Comparison of ENCODE assay signal across 8 cellular contexts in genomic region chr6:73739097-73739496, GRCh38. TPM values are rescaled to one million over a fixed set of nuclear protein-coding genes. Genes with fewer than 3 reads are reported as not detected.
DNase-seq lines count a peak whose midpoint lies in the region; TF ChIP-seq lines count a peak whose summit lies in the region.

No MANE protein-coding gene starts in this region.

- H3K9ac ChIP-seq in SU-DHL-6 (ENCODE audit: low read length) (no peak overlapping the region), parathyroid adenoma (no peak overlapping the region)

- TF ChIP-seq CTCF in SU-DHL-6 (IDR thresholded peaks at IDR 0.05; ENCODE audit: insufficient read depth, low read length, poor library complexity, severe bottlenecking), result peak; percentile 66
- TF ChIP-seq CTCF in fibroblast of villous mesenchyme (IDR thresholded peaks at IDR 0.05; ENCODE audit: insufficient read depth, low read depth, low read length), result peak; percentile 79
- peak; percentile 87 for TF ChIP-seq CTCF in parathyroid adenoma (IDR thresholded peaks at IDR 0.05)

- H3K9me3 ChIP-seq in SU-DHL-6 (ENCODE audit: insufficient read depth, low read length), result no peaks in the 10 kb centered on the region
- H3K9me3 ChIP-seq in parathyroid adenoma (ENCODE audit: control insufficient read depth, low read length), result no peaks in the 10 kb centered on the region

- H3K4me3 ChIP-seq in SU-DHL-6 (ENCODE audit: insufficient read depth, low read length, poor library complexity, severe bottlenecking) (no peak overlapping the region), fibroblast of villous mesenchyme (ENCODE audit: low read depth, low read length) (no peak overlapping the region), parathyroid adenoma (ENCODE audit: low read depth, low read length) (no peak overlapping the region)

- H3K4me1 ChIP-seq in parathyroid adenoma, result peaks cover 16% of the 10 kb centered on the region

- H3K9me2 ChIP-seq in SU-DHL-6 (replicated peaks; ENCODE audit: insufficient read depth, low read length), result no peaks in the 10 kb centered on the region

- H3K4me1 Mint-ChIP-seq in activated CD4-positive, alpha-beta T cell treated with anti-CD3 and anti-CD28 coated beads, Interleukin-2, amount 10 ng/mL, durations not matched to agents 7 days and 5 days, result no peaks in the 10 kb centered on the region

- H3K27ac Mint-ChIP-seq in activated CD4-positive, alpha-beta T cell treated with anti-CD3 and anti-CD28 coated beads, Interleukin-2, amount 10 ng/mL, durations not matched to agents 7 days and 5 days, result no peak overlapping the region

- H3K27me3 ChIP-seq in SU-DHL-6 (ENCODE audit: low read length), result no peaks in the 10 kb centered on the region
- no peaks in the 10 kb centered on the region for H3K27me3 ChIP-seq in parathyroid adenoma (ENCODE audit: control insufficient read depth, insufficient read depth, low read length)

- no peaks in the 10 kb centered on the region for H4K20me1 ChIP-seq in SU-DHL-6 (ENCODE audit: low read depth, low read length)

- DNase-seq in activated CD4-positive, alpha-beta T cell treated with anti-CD3 and anti-CD28 coated beads, Interleukin-2, amount 10 ng/mL, durations not matched to agents 7 days and 5 days, result peak; percentile 37
- DNase-seq in activated CD4-positive, alpha-beta T cell treated with anti-CD3 and anti-CD28 coated beads, Interleukin-2, amount 50 U/mL, for 48 hours, result no peak
- DNase-seq in HEK293T (ENCODE audit: extremely low spot score), result peak; percentile 51
- peak; percentile 72 for DNase-seq in NCI-H1105 treated with DMSO at 0.1 percent for 48 hours (lab: John Stamatoyannopoulos, UW)
- peak; percentile 83 for DNase-seq in fibroblast of villous mesenchyme (ENCODE audit: low read depth)
- no peak for DNase-seq in mucosa of gallbladder (ENCODE audit: low spot score)

- CTCF ChIA-PET in activated CD4-positive, alpha-beta T cell treated with anti-CD3 and anti-CD28 coated beads, Interleukin-2, amount 10 ng/mL, durations not matched to agents 7 days and 5 days (lab: Charles Lee), result interaction anchor here (0.6 to 1.6 kb wide), 6 partner anchors 16 to 1472 kb away, joined by 3 to 5 read pairs (median 4); no protein-coding TSS in a partner anchor
- CTCF ChIA-PET in HEK293T (lab: Yijun Ruan, JAX), result interaction anchor here (0.6 to 2.0 kb wide), 7 partner anchors 9 to 1470 kb away, joined by 3 to 6 read pairs (median 3); no protein-coding TSS in a partner anchor

- H2AFZ ChIP-seq in SU-DHL-6 (ENCODE audit: low read depth, low read length, severe bottlenecking) (no peak overlapping the region), parathyroid adenoma (no peak overlapping the region)

- no peak overlapping the region for H3K4me2 ChIP-seq in SU-DHL-6 (ENCODE audit: low read depth, low read length, poor library complexity, severe bottlenecking)
- H3K4me2 ChIP-seq in parathyroid adenoma (ENCODE audit: low read length), result no peak overlapping the region

- H3K36me3 ChIP-seq in SU-DHL-6 (ENCODE audit: low read length) (no peaks in the 10 kb centered on the region), parathyroid adenoma (ENCODE audit: control insufficient read depth, insufficient read depth, low read length) (no peaks in the 10 kb centered on the region)

- no peaks in the 10 kb centered on the region for H3F3A ChIP-seq in SU-DHL-6 (ENCODE audit: insufficient read depth)

- H3K27ac ChIP-seq in SU-DHL-6 (ENCODE audit: low read depth, low read length) (no peak overlapping the region), parathyroid adenoma (no peak overlapping the region)

- POLR2A ChIA-PET in activated CD4-positive, alpha-beta T cell treated with anti-CD3 and anti-CD28 coated beads, Interleukin-2, amount 10 ng/mL, durations not matched to agents 7 days and 5 days (lab: Charles Lee), result no interaction called here
- POLR2A ChIA-PET in HEK293T (lab: Yijun Ruan, JAX), result no interaction called here

- H3K9me3 Mint-ChIP-seq in activated CD4-positive, alpha-beta T cell treated with anti-CD3 and anti-CD28 coated beads, Interleukin-2, amount 10 ng/mL, durations not matched to agents 7 days and 5 days, result no peaks in the 10 kb centered on the region

- H3K27me3 Mint-ChIP-seq in activated CD4-positive, alpha-beta T cell treated with anti-CD3 and anti-CD28 coated beads, Interleukin-2, amount 10 ng/mL, durations not matched to agents 7 days and 5 days, result no peaks in the 10 kb centered on the region

- H3K36me3 Mint-ChIP-seq in activated CD4-positive, alpha-beta T cell treated with anti-CD3 and anti-CD28 coated beads, Interleukin-2, amount 10 ng/mL, durations not matched to agents 7 days and 5 days (ENCODE audit: low read depth), result no peaks in the 10 kb centered on the region

- no peak overlapping the region for H3K4me3 Mint-ChIP-seq in activated CD4-positive, alpha-beta T cell treated with anti-CD3 and anti-CD28 coated beads, Interleukin-2, amount 10 ng/mL, durations not matched to agents 7 days and 5 days

- no peaks in the 10 kb centered on the region for H3K79me2 ChIP-seq in SU-DHL-6 (ENCODE audit: insufficient read depth, low read length)
- H3K79me2 ChIP-seq in parathyroid adenoma, result peaks cover 52% of the 10 kb centered on the region

TF ChIP-seq in HEK293T, 16 proteins besides CTCF, POLR2A, EP300 and RAD21:
- no peak for TF ChIP-seq ELF4 (IDR thresholded peaks at IDR 0.05)
- no peak for TF ChIP-seq ZNF384 (IDR thresholded peaks at IDR 0.05)
- TF ChIP-seq ARNT (IDR thresholded peaks at IDR 0.05), result no peak
- TF ChIP-seq SUZ12 (IDR thresholded peaks at IDR 0.05), result no peak
- no peak for TF ChIP-seq FOXM1 (IDR thresholded peaks at IDR 0.05; ENCODE audit: borderline replicate concordance)
- TF ChIP-seq LEF1 (IDR thresholded peaks at IDR 0.05; ENCODE audit: borderline replicate concordance), result no peak
- TF ChIP-seq L3MBTL2 (conservative IDR thresholded peaks at IDR 0.05), result no peak
- TF ChIP-seq BHLHE40 (IDR thresholded peaks at IDR 0.05; ENCODE audit: borderline replicate concordance), result no peak
- TF ChIP-seq FOXA1 (IDR thresholded peaks at IDR 0.05), result no peak
- no peak for TF ChIP-seq FOXK2 (IDR thresholded peaks at IDR 0.05)
- no peak for TF ChIP-seq SP1 (IDR thresholded peaks at IDR 0.05)
- no peak for TF ChIP-seq NFRKB (IDR thresholded peaks at IDR 0.05)
- TF ChIP-seq HDGF (IDR thresholded peaks at IDR 0.05; ENCODE audit: borderline replicate concordance), result no peak
- no peak for TF ChIP-seq CTBP1 (IDR thresholded peaks at IDR 0.05; ENCODE audit: borderline replicate concordance)
- no peak for TF ChIP-seq PKNOX1 (IDR thresholded peaks at IDR 0.05)
- TF ChIP-seq TARDBP (IDR thresholded peaks at IDR 0.05), result no peak

RNA-seq across cellular contexts. Expression of gene CD109, which starts 43.1 kb away (rescaled TPM):
- 10 to 100 TPM; 10.8 to 11.3 TPM for total RNA-seq in activated CD4-positive, alpha-beta T cell treated with anti-CD3 and anti-CD28 coated beads, Interleukin-2, amount 10 ng/mL, durations not matched to agents 7 days and 5 days
- 27.2 and 43.2 TPM in 2 replicates for total RNA-seq in fibroblast of villous mesenchyme
- total RNA-seq in mucosa of gallbladder, result 3.9 TPM

Comparison
In these comparisons a context has a peak if more than half of its experiments do, and no peak if none do; other contexts are left out.
1. DNase-seq: peak in activated CD4-positive, alpha-beta T cell treated with anti-CD3 and anti-CD28 coated beads, Interleukin-2, amount 10 ng/mL, durations not matched to agents 7 days and 5 days (single experiment), HEK293T (single experiment), NCI-H1105 treated with DMSO at 0.1 percent for 48 hours (single experiment) and fibroblast of villous mesenchyme (single experiment); none in activated CD4-positive, alpha-beta T cell treated with anti-CD3 and anti-CD28 coated beads, Interleukin-2, amount 50 U/mL, for 48 hours (0 of 2) and mucosa of gallbladder (single experiment).
2. Peak in every context shown above with its lines, with median percentiles within 50 percentile points of each other: CTCF ChIP-seq.